38 cellular contexts compared by ENCODE assay signal in genomic region chr3:158158969-158159368, GRCh38. TPM values are rescaled to one million over a fixed set of nuclear protein-coding genes. Genes with fewer than 3 reads are reported as not detected.
"Had no signal": no experiment of that assay in that cellular context is flagged by ENCODE, and none has a peak within 500 bp of the region (broad histone marks: within the 10 kb centered on the region; RNA-seq: fewer than 3 reads in every experiment).

No MANE protein-coding gene starts in this region.

- H3K27me3 Mint-ChIP-seq: activated CD4-positive, alpha-beta T cell treated with anti-CD3 and anti-CD28 coated beads, Interleukin-2, amount 10 ng/mL, durations not matched to agents 24 days and 14 days; activated CD8-positive, alpha-beta T cell treated with anti-CD3 and anti-CD28 coated beads for 36 hours; activated naive CD8-positive, alpha-beta T cell treated with anti-CD3 and anti-CD28 coated beads for 36 hours; activated T-helper 17 cell treated with anti-CD3 and anti-CD28 coated beads, Interleukin-2, amount 50 U/mL, for 72 hours; IgD-negative memory B cell had no signal

- H3K27ac Mint-ChIP-seq: activated CD4-positive, alpha-beta T cell treated with anti-CD3 and anti-CD28 coated beads, Interleukin-2, amount 10 ng/mL, durations not matched to agents 24 days and 14 days; activated CD8-positive, alpha-beta T cell treated with anti-CD3 and anti-CD28 coated beads for 36 hours; activated naive CD8-positive, alpha-beta T cell treated with anti-CD3 and anti-CD28 coated beads for 36 hours; activated T-cell treated with anti-CD3 and anti-CD28 coated beads, Interleukin-2, amount 50 U/mL, for 72 hours; activated T-helper 17 cell treated with anti-CD3 and anti-CD28 coated beads, Interleukin-2, amount 50 U/mL, for 72 hours; IgD-negative memory B cell; T-helper 1 cell treated with Interleukin-12 subunit alpha and Interleukin-12 subunit beta and Interleukin-4 antibody, amounts not matched to agents 30 μg/mL and 1 μg/mL, for 36 hours; T-helper 2 cell treated with Interferon-gamma antibody and Interleukin-4, amounts not matched to agents 5 μg/mL and 100 μg/mL, for 36 hours had no signal

- H3K4me3 Mint-ChIP-seq: activated CD4-positive, alpha-beta T cell treated with anti-CD3 and anti-CD28 coated beads, Interleukin-2, amount 10 ng/mL, durations not matched to agents 24 days and 14 days; activated CD8-positive, alpha-beta T cell treated with anti-CD3 and anti-CD28 coated beads for 36 hours; activated naive CD8-positive, alpha-beta T cell treated with anti-CD3 and anti-CD28 coated beads for 36 hours; activated T-cell treated with anti-CD3 and anti-CD28 coated beads, Interleukin-2, amount 50 U/mL, for 72 hours; activated T-helper 17 cell treated with anti-CD3 and anti-CD28 coated beads, Interleukin-2, amount 50 U/mL, for 72 hours; IgD-negative memory B cell; T-helper 1 cell treated with Interleukin-12 subunit alpha and Interleukin-12 subunit beta and Interleukin-4 antibody, amounts not matched to agents 30 μg/mL and 1 μg/mL, for 36 hours; T-helper 2 cell treated with Interferon-gamma antibody and Interleukin-4, amounts not matched to agents 5 μg/mL and 100 μg/mL, for 36 hours had no signal

- H3K4me1 Mint-ChIP-seq: activated CD4-positive, alpha-beta T cell treated with anti-CD3 and anti-CD28 coated beads, Interleukin-2, amount 10 ng/mL, durations not matched to agents 24 days and 14 days; activated T-helper 17 cell treated with anti-CD3 and anti-CD28 coated beads, Interleukin-2, amount 50 U/mL, for 72 hours had no signal

- H3K9me3 ChIP-seq: SJCRH30, SK-N-SH had no signal

- H3K27me3 ChIP-seq: brain microvascular endothelial cell, MG63, SJCRH30 had no signal

- H3K36me3 ChIP-seq: brain microvascular endothelial cell, MG63, SJCRH30, WERI-Rb-1 had no signal

- H3K9ac ChIP-seq: SK-N-SH had no signal

- H3K4me1 ChIP-seq: SJCRH30 had no signal

- H3K4me3 ChIP-seq: MG63, SJCRH30 had no signal

- H3K9me3 Mint-ChIP-seq: activated CD8-positive, alpha-beta T cell treated with anti-CD3 and anti-CD28 coated beads for 36 hours; activated naive CD8-positive, alpha-beta T cell treated with anti-CD3 and anti-CD28 coated beads for 36 hours; T-helper 1 cell treated with Interleukin-12 subunit alpha and Interleukin-12 subunit beta and Interleukin-4 antibody, amounts not matched to agents 30 μg/mL and 1 μg/mL, for 36 hours; T-helper 2 cell treated with Interferon-gamma antibody and Interleukin-4, amounts not matched to agents 5 μg/mL and 100 μg/mL, for 36 hours had no signal

- DNase-seq: activated CD4-positive, alpha-beta T cell treated with anti-CD3 and anti-CD28 coated beads for 1 hour; activated CD4-positive, alpha-beta T cell treated with anti-CD3 and anti-CD28 coated beads, Interleukin-2, amount 10 ng/mL, durations not matched to agents 24 days and 14 days; activated CD4-positive, alpha-beta T cell treated with anti-CD3 and anti-CD28 coated beads, Interleukin-2, amount 50 U/mL, for 4 hours; activated CD4-positive, CD25-positive, alpha-beta regulatory T cell; activated CD8-positive, alpha-beta T cell treated with anti-CD3 and anti-CD28 coated beads for 36 hours; activated effector memory CD4-positive, alpha-beta T cell treated with anti-CD3 and anti-CD28 coated beads, Interleukin-2, amount 50 U/mL, for 16 hours; activated naive CD4-positive, alpha-beta T cell; activated naive CD4-positive, alpha-beta T cell treated with anti-CD3 and anti-CD28 coated beads, Interleukin-2, amount 50 U/mL, for 16 hours; activated naive CD8-positive, alpha-beta T cell treated with anti-CD3 and anti-CD28 coated beads for 36 hours; activated T-cell treated with anti-CD3 and anti-CD28 coated beads, Interleukin-2, amount 50 U/mL, for 1 hour; activated T-cell treated with anti-CD3 and anti-CD28 coated beads, Interleukin-2, amount 50 U/mL, for 72 hours; amniotic stem cell; aorta; brain microvascular endothelial cell; central memory CD4-positive, alpha-beta T cell; Kasumi-1; KG1; MG63; NCI-H1048; NCI-H1105 treated with DMSO at 0.1 percent for 48 hours; NCI-H1436; NCI-H1694; NCI-H2029; NCI-H2171; NCI-H510A; NCI-H526; NCI-H748 treated with DMSO at 0.1 percent for 48 hours; NK-92 treated with Interleukin-12 subunit alpha and Interleukin-12 subunit beta, amount 100 ng/mL, for 24 hours; SHP77; SJCRH30; SK-N-SH; WERI-Rb-1 had no signal

- ATAC-seq: activated CD8-positive, alpha-beta T cell treated with anti-CD3 and anti-CD28 coated beads for 36 hours; activated T-cell treated with anti-CD3 and anti-CD28 coated beads, Interleukin-2, amount 50 U/mL, for 72 hours; activated T-helper 17 cell treated with anti-CD3 and anti-CD28 coated beads, Interleukin-2, amount 50 U/mL, for 72 hours; Panc1 had no signal

- H3K4me2 ChIP-seq: SK-N-SH had no signal

- H3K27ac ChIP-seq: brain microvascular endothelial cell, SJCRH30, WERI-Rb-1 had no signal

RNA-seq across cellular contexts. Expression of gene SHOX2, which starts 52.7 kb away (rescaled TPM):
- total RNA-seq: activated CD4-positive, alpha-beta T cell treated with anti-CD3 and anti-CD28 coated beads, Interleukin-2, amount 10 ng/mL, durations not matched to agents 24 days and 14 days; activated CD8-positive, alpha-beta memory T cell treated with anti-CD3 and anti-CD28 coated beads for 36 hours; activated CD8-positive, alpha-beta T cell treated with anti-CD3 and anti-CD28 coated beads for 36 hours; activated naive CD8-positive, alpha-beta T cell treated with anti-CD3 and anti-CD28 coated beads for 36 hours; activated T-helper 17 cell treated with anti-CD3 and anti-CD28 coated beads, Interleukin-2, amount 50 U/mL, for 72 hours had no signal
- polyA plus RNA-seq: IgD-negative memory B cell had no signal
